Comparison of ENCODE assay signal across 8 cellular contexts in the genomic region with DNA sequence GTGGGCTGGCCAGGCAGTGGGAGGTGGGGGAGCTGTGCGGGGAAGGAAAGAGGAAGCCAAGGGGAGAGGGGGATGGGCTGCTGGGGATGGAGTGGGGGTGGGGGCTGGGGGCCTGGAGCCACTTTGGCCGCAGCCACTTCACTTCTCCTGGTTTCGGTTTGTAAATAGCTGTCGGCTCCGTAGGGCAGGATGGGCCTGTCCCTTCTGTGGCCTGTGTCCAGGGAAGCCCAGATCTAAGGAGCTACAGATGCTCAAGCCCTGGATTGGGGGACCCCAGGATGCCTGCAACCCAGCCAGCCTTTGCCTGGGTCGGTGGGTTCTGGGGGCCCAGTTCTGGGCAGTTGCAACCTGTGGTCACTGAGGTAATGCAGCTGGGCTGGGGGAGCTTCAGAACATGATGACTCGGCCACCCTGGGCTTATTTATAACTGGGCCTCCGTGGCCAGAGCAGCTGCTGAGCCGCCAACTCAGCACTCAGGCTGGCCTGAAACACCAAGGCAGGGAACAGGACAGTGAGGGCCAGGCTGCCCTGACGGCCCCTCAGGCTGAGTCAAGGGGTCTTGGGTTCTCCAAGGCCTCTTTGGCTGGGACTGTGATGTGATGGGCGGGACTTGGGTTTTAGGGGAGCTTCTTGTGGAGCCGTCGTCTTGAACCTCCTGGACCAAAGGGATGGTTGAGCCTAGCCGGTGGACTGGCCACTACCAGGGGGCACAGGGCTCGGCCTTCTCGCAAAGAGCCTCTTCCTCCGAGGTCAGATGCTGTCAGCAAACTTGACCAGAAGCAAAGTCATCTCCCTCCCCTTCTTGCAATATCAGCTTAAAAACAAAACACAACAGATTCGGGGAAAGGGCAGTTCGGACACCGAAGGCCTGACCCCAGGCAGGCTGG. TPM values are rescaled to one million over a fixed set of nuclear protein-coding genes. Genes with fewer than 3 reads are reported as not detected.
DNase-seq lines count a peak whose midpoint lies in the region; ATAC-seq and TF ChIP-seq lines count a peak whose summit lies in the region.

No MANE protein-coding gene starts in this region.

- POLR2A ChIA-PET in activated B cell treated with CpG ODN at 0.5 μM for 24 hours (lab: Charles Lee): interaction anchor here (0.5 to 9.3 kb wide), 17 partner anchors 8 to 624 kb away, joined by 3 to 97 read pairs (median 5); partner anchors contain the start of genes ACP2, DDB2, PSMC3 and SLC39A13

- H3K4me1 Mint-ChIP-seq in HFFc6 (ENCODE audit: low read depth) (peaks cover 5% of the 10 kb centered on the region; the same call in 1 of the 2 replicates), activated B cell treated with CpG ODN at 0.5 μM for 24 hours (peaks cover 67% of the 10 kb centered on the region)

- H3K9me3 Mint-ChIP-seq in HFFc6 (no peaks in the 10 kb centered on the region), activated B cell treated with CpG ODN at 0.5 μM for 24 hours (no peaks in the 10 kb centered on the region)

- H3K36me3 Mint-ChIP-seq in HFFc6 (ENCODE audit: low read depth) (no peaks in the 10 kb centered on the region), activated B cell treated with CpG ODN at 0.5 μM for 24 hours (ENCODE audit: low read depth) (no peaks in the 10 kb centered on the region)

- ATAC-seq in activated B cell treated with CpG ODN at 0.5 μM for 24 hours (ENCODE audit: low read depth) (no peak), heart right ventricle (peak; percentile 25 to 63 (median 43)), GM18517 (IDR thresholded peaks at IDR 0.05; ENCODE audit: unreplicated experiment) (no peak), HG03469 (IDR thresholded peaks at IDR 0.05; ENCODE audit: unreplicated experiment) (no peak)

- H3K27ac Mint-ChIP-seq in HFFc6 (peak overlapping the region; percentile 36; the same call in 1 of the 2 replicates), activated B cell treated with CpG ODN at 0.5 μM for 24 hours (peak overlapping the region; percentile 95)

- peaks cover 2% of the 10 kb centered on the region; the same call in 1 of the 2 replicates for H3K27me3 Mint-ChIP-seq in HFFc6 (ENCODE audit: insufficient read depth)
- no peaks in the 10 kb centered on the region for H3K27me3 Mint-ChIP-seq in activated B cell treated with CpG ODN at 0.5 μM for 24 hours

- no peak overlapping the region for H3K9ac ChIP-seq in smooth muscle cell (ENCODE audit: low read depth)

- CTCF ChIA-PET in activated B cell treated with CpG ODN at 0.5 μM for 24 hours (lab: Charles Lee): interaction anchor here (1.6 to 6.4 kb wide), 3 partner anchors 15 to 19 kb away, joined by 4 to 41 read pairs (median 6); partner anchors contain the start of gene SPI1

- H3K4me1 ChIP-seq in heart right ventricle (peaks cover 0 to 74% (median 17%) of the 10 kb centered on the region in 9 donors), smooth muscle cell (ENCODE audit: low read depth) (no peaks in the 10 kb centered on the region)

- H3K36me3 ChIP-seq in heart right ventricle: no peaks in the 10 kb centered on the region
- H3K36me3 ChIP-seq in smooth muscle cell (ENCODE audit: low read depth): no peaks in the 10 kb centered on the region

- H2AFZ ChIP-seq in smooth muscle cell (ENCODE audit: low read depth): peak overlapping the region; percentile 77

- H3K79me2 ChIP-seq in smooth muscle cell (ENCODE audit: low read depth): no peaks in the 10 kb centered on the region

- no peaks in the 10 kb centered on the region for H3K9me3 ChIP-seq in heart right ventricle
- H3K9me3 ChIP-seq in smooth muscle cell (replicated peaks; ENCODE audit: low read depth): no peaks in the 10 kb centered on the region

- H3K27ac ChIP-seq in heart right ventricle (peak overlapping the region in 9 of 10 donors; percentile 55 to 100 (median 94)), smooth muscle cell (ENCODE audit: low read depth) (peak overlapping the region; percentile 42)

- H4K20me1 ChIP-seq in smooth muscle cell (ENCODE audit: low read depth): no peaks in the 10 kb centered on the region

- intact Hi-C loops in activated B cell treated with CpG ODN at 0.5 μM for 24 hours (cut with micrococcal nuclease) (loop anchor here (1.0 kb wide), 3 partner anchors 15 to 33 kb away; partner anchors contain the start of genes PSMC3, SLC39A13 and SPI1), heart right ventricle (cut with DNase I) (no loop called here)

- H3K4me3 Mint-ChIP-seq in HFFc6 (no peak overlapping the region), activated B cell treated with CpG ODN at 0.5 μM for 24 hours (peak overlapping the region; percentile 63)

- H3K4me3 ChIP-seq in heart right ventricle (peak overlapping the region in 2 of 10 donors; percentile 30 to 52), smooth muscle cell (no peak overlapping the region)

- H3F3A ChIP-seq in smooth muscle cell (ENCODE audit: low read depth): no peaks in the 10 kb centered on the region

- H3K27me3 ChIP-seq in heart right ventricle (no peaks in the 10 kb centered on the region), smooth muscle cell (ENCODE audit: low read depth) (no peaks in the 10 kb centered on the region)

- H3K4me2 ChIP-seq in smooth muscle cell: no peak overlapping the region

- DNase-seq in HFFc6: peak; percentile 39
- no peak for DNase-seq in activated B cell treated with CpG ODN at 0.5 μM for 24 hours
- DNase-seq in heart right ventricle: peak in 1 of 2 donors; percentile 40
- DNase-seq in smooth muscle cell (lab: John Stamatoyannopoulos, UW; ENCODE audit: unreplicated experiment): no peak
- no peak for DNase-seq in NCI-H748 treated with DMSO at 0.1 percent for 48 hours (lab: John Stamatoyannopoulos, UW)
- no peak for DNase-seq in NCI-H128 (lab: John Stamatoyannopoulos, UW; ENCODE audit: unreplicated experiment)

- 75% methylated on average over 20 of the region's 20 CpGs for WGBS in heart right ventricle, 2 donors
- 69% methylated on average over 18 of the region's 20 CpGs for WGBS in smooth muscle cell (ENCODE audit: low lambda C conversion rate)

- TF ChIP-seq CTCF in HFFc6 (IDR thresholded peaks at IDR 0.05) (no peak), activated B cell treated with CpG ODN at 0.5 μM for 24 hours (IDR thresholded peaks at IDR 0.05) (no peak), heart right ventricle (IDR thresholded peaks at IDR 0.05) (no peak), smooth muscle cell (IDR thresholded peaks at IDR 0.05; ENCODE audit: borderline replicate concordance, insufficient read depth, poor library complexity, severe bottlenecking) (no peak)

RNA-seq across cellular contexts. Expression of gene SLC39A13, which starts 15.0 kb away (rescaled TPM):
- 100 to 1,000 TPM in 2 of 6 experiments, 10 to 100 TPM in 4; 78.2 to 126 (median 86.4) TPM for total RNA-seq in HFFc6 (2021; fragmentation: NEBNext Ultra II Directional; extraction: Animal tissue kit (Norgen Biotek cat#: 25700))
- total RNA-seq in activated B cell treated with CpG ODN at 0.5 μM for 24 hours: 27.5 and 28.2 TPM in 2 replicates
- total RNA-seq in heart right ventricle: 10 to 100 TPM; 31.1 to 54.5 (median 40.8) TPM
- 10 to 100 TPM; 62.3 to 86.4 TPM for polyA plus RNA-seq in heart right ventricle
- 51.7 and 56.9 TPM in 2 replicates for total RNA-seq in smooth muscle cell
- 138 and 143 TPM in 2 replicates for polyA plus RNA-seq in smooth muscle cell

RNA-seq across cellular contexts. Expression of gene SPI1, which starts 15.1 kb away (rescaled TPM):
- total RNA-seq in HFFc6 (2021; fragmentation: NEBNext Ultra II Directional; extraction: Animal tissue kit (Norgen Biotek cat#: 25700)): not detected
- total RNA-seq in activated B cell treated with CpG ODN at 0.5 μM for 24 hours (63.9 and 68.8 TPM in 2 replicates), heart right ventricle (10 to 100 TPM in 3 of 10 donors, 1 to 10 TPM in 7; 3.4 to 38.9 (median 6.7) TPM), smooth muscle cell (not detected in 2 replicates)
- polyA plus RNA-seq in heart right ventricle (10 to 100 TPM in 1 of 2 donors, 1 to 10 TPM in 1; 6.7 to 10.2 TPM), smooth muscle cell (not detected in 2 replicates)

RNA-seq across cellular contexts. Expression of gene PSMC3, which starts 32.8 kb away (rescaled TPM):
- 100 to 1,000 TPM; 161 to 238 (median 220) TPM for total RNA-seq in HFFc6 (2021; fragmentation: NEBNext Ultra II Directional; extraction: Animal tissue kit (Norgen Biotek cat#: 25700))
- total RNA-seq in activated B cell treated with CpG ODN at 0.5 μM for 24 hours (101 and 126 TPM in 2 replicates), heart right ventricle (100 to 1,000 TPM; 129 to 171 (median 140) TPM), smooth muscle cell (71.2 and 99.8 TPM in 2 replicates)
- polyA plus RNA-seq in heart right ventricle (100 to 1,000 TPM; 184 to 272 TPM), smooth muscle cell (200 and 211 TPM in 2 replicates)

RNA-seq across cellular contexts. Expression of gene MYBPC3, which starts 40.9 kb away (rescaled TPM):
- not detected for total RNA-seq in HFFc6 (2021; fragmentation: NEBNext Ultra II Directional; extraction: Animal tissue kit (Norgen Biotek cat#: 25700))
- total RNA-seq in activated B cell treated with CpG ODN at 0.5 μM for 24 hours (0.46 and 0.69 TPM in 2 replicates), heart right ventricle (1,000 to 10,000 TPM; 1,404 to 3,138 (median 2,490) TPM), smooth muscle cell (not detected in 2 replicates)
- polyA plus RNA-seq in heart right ventricle (1,000 to 10,000 TPM in 1 of 2 donors, 100 to 1,000 TPM in 1; 484 to 2,250 TPM), smooth muscle cell (0.03 and 0.25 TPM in 2 replicates)

RNA-seq across cellular contexts. Expression of gene RAPSN, which starts 55.5 kb away (rescaled TPM):
- under 1 TPM in 1 of 6 experiments, not detected in 5; 0.22 TPM for total RNA-seq in HFFc6 (2021; fragmentation: NEBNext Ultra II Directional; extraction: Animal tissue kit (Norgen Biotek cat#: 25700))
- total RNA-seq in activated B cell treated with CpG ODN at 0.5 μM for 24 hours (1.1 and 3.5 TPM in 2 replicates), heart right ventricle (10 to 100 TPM in 1 of 10 donors, 1 to 10 TPM in 9; 2.9 to 10.2 (median 4.0) TPM), smooth muscle cell (not detected in 2 replicates)
- polyA plus RNA-seq in heart right ventricle (1 to 10 TPM in 1 of 2 donors, under 1 TPM in 1; 0.33 to 6.2 TPM), smooth muscle cell (0.41 and 0.96 TPM in 2 replicates)

Comparison
In these comparisons a context has a peak if more than half of its experiments do, and no peak if none do; other contexts are left out.
1. ATAC-seq: peak in heart right ventricle (8 of 8); none in activated B cell treated with CpG ODN at 0.5 μM for 24 hours (single experiment), GM18517 (single experiment) and HG03469 (single experiment).